Comparison of ENCODE assay signal across 31 cellular contexts in the genomic region with DNA sequence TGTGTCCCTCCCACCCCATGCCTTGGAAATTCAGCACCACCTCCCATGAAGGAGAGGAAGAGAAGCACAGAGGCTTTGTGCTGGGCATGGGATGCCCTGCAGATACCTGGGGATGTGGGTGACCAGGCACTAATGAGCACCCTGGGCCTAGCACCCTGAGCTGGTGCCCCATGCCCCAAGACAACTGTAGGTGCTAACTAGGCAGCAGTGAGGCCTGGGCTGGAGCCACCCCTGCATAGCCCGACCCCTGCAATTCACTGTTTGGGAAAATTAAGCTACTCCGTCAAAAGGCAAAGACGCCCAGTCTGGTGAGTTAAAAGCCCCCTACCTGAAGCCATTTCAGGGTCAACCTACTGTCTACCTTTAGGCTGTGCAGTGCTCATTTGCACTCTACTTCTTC. TPM values are rescaled to one million over a fixed set of nuclear protein-coding genes. Genes with fewer than 3 reads are reported as not detected.
"Had no signal": no experiment of that assay in that cellular context is flagged by ENCODE, and none has a peak within 500 bp of the region (broad histone marks: within the 10 kb centered on the region; RNA-seq: fewer than 3 reads in every experiment).

No MANE protein-coding gene starts in this region.

- H3K27ac ChIP-seq: adrenal gland, body of pancreas, breast epithelium, SJCRH30, SK-N-MC had no signal

- H3K4me3 Mint-ChIP-seq: activated CD4-positive, alpha-beta T cell treated with anti-CD3 and anti-CD28 coated beads, Interleukin-2, amount 10 ng/mL, durations not matched to agents 7 days and 5 days; activated CD8-positive, alpha-beta T cell treated with anti-CD3 and anti-CD28 coated beads, Interleukin-2, amount 10 ng/mL, durations not matched to agents 7 days and 5 days; activated naive CD4-positive, alpha-beta T cell treated with anti-CD3 and anti-CD28 coated beads for 36 hours; activated T-cell treated with anti-CD3 and anti-CD28 coated beads, Interleukin-2, amount 50 U/mL, for 24 hours; activated T-helper 1 cell treated with anti-CD3 and anti-CD28 coated beads, Interleukin-12 subunit alpha, Interleukin-12 subunit beta, Interleukin-2, Interleukin-4 antibody, amounts not matched to agents 30 ng/mL and 10 ng/mL and 1 ng/mL, durations not matched to agents 14 hours and 24 hours and 36 hours had no signal

- H3K36me3 ChIP-seq: adrenal gland, breast epithelium, SJCRH30 had no signal

- H3K4me3 ChIP-seq: adrenal gland, body of pancreas, breast epithelium, K562, SJCRH30, SK-N-MC had no signal

- H3K36me3 Mint-ChIP-seq: activated naive CD4-positive, alpha-beta T cell treated with anti-CD3 and anti-CD28 coated beads, Interleukin-2, amount 50 U/mL, for 72 hours had no signal

- H3K27ac Mint-ChIP-seq: activated CD4-positive, alpha-beta T cell treated with anti-CD3 and anti-CD28 coated beads, Interleukin-2, amount 10 ng/mL, durations not matched to agents 7 days and 5 days; activated CD8-positive, alpha-beta T cell treated with anti-CD3 and anti-CD28 coated beads, Interleukin-2, amount 10 ng/mL, durations not matched to agents 7 days and 5 days; activated naive CD4-positive, alpha-beta T cell treated with anti-CD3 and anti-CD28 coated beads for 36 hours; activated naive CD4-positive, alpha-beta T cell treated with anti-CD3 and anti-CD28 coated beads, Interleukin-2, amount 50 U/mL, for 72 hours; activated T-cell treated with anti-CD3 and anti-CD28 coated beads, Interleukin-2, amount 50 U/mL, for 24 hours; activated T-helper 1 cell treated with anti-CD3 and anti-CD28 coated beads, Interleukin-12 subunit alpha, Interleukin-12 subunit beta, Interleukin-2, Interleukin-4 antibody, amounts not matched to agents 30 ng/mL and 10 ng/mL and 1 ng/mL, durations not matched to agents 14 hours and 24 hours and 36 hours had no signal

- H3K4me1 Mint-ChIP-seq: activated CD4-positive, alpha-beta T cell treated with anti-CD3 and anti-CD28 coated beads, Interleukin-2, amount 10 ng/mL, durations not matched to agents 7 days and 5 days had no signal

- DNase-seq: activated CD4-positive, alpha-beta T cell treated with anti-CD3 and anti-CD28 coated beads, Interleukin-2, amount 10 ng/mL, durations not matched to agents 7 days and 5 days; activated CD4-positive, alpha-beta T cell treated with anti-CD3 and anti-CD28 coated beads, Interleukin-2, amount 50 U/mL, for 48 hours; activated CD8-positive, alpha-beta T cell treated with anti-CD3 and anti-CD28 coated beads, Interleukin-2, amount 10 ng/mL, durations not matched to agents 7 days and 5 days; activated gamma-delta T cell treated with Interleukin-2 at 50 U/mL for 16 hours; activated naive CD4-positive, alpha-beta T cell treated with anti-CD3 and anti-CD28 coated beads for 36 hours; central memory CD4-positive, alpha-beta T cell; NCI-H1092 treated with DMSO at 0.1 percent for 48 hours; NCI-H1417; NCI-H146; NCI-H187; NCI-H2029 treated with DMSO at 0.1 percent for 48 hours; NCI-H2171 treated with DMSO at 0.1 percent for 48 hours; NCI-H226; NCI-H446 treated with DMSO at 0.1 percent for 48 hours; NCI-H524; NCI-H69; NCI-H82; SHP77; SJCRH30; T1000 had no signal

- ATAC-seq: activated CD8-positive, alpha-beta T cell treated with anti-CD3 and anti-CD28 coated beads, Interleukin-2, amount 10 ng/mL, durations not matched to agents 7 days and 5 days; activated naive CD4-positive, alpha-beta T cell treated with anti-CD3 and anti-CD28 coated beads, Interleukin-2, amount 50 U/mL, for 72 hours; body of pancreas; K562; Panc1 had no signal

- FAIRE-seq: astrocyte, K562 had no signal

- H3K4me1 ChIP-seq: adrenal gland, breast epithelium, SJCRH30 had no signal

- H3K9me3 ChIP-seq: adrenal gland, body of pancreas, breast epithelium, SJCRH30 had no signal

- H3K27me3 ChIP-seq: body of pancreas had no signal

- H3K9me3 Mint-ChIP-seq: activated CD4-positive, alpha-beta T cell treated with anti-CD3 and anti-CD28 coated beads, Interleukin-2, amount 10 ng/mL, durations not matched to agents 7 days and 5 days; activated naive CD4-positive, alpha-beta T cell treated with anti-CD3 and anti-CD28 coated beads for 36 hours; activated naive CD4-positive, alpha-beta T cell treated with anti-CD3 and anti-CD28 coated beads, Interleukin-2, amount 50 U/mL, for 72 hours; activated T-cell treated with anti-CD3 and anti-CD28 coated beads, Interleukin-2, amount 50 U/mL, for 24 hours; activated T-helper 1 cell treated with anti-CD3 and anti-CD28 coated beads, Interleukin-12 subunit alpha, Interleukin-12 subunit beta, Interleukin-2, Interleukin-4 antibody, amounts not matched to agents 30 ng/mL and 10 ng/mL and 1 ng/mL, durations not matched to agents 14 hours and 24 hours and 36 hours had no signal

RNA-seq across cellular contexts. Expression of gene KCNA2, which starts 5.4 kb away (rescaled TPM):
- total RNA-seq: K562, M059J, SJCRH30 had no signal
